In the genomic region with DNA sequence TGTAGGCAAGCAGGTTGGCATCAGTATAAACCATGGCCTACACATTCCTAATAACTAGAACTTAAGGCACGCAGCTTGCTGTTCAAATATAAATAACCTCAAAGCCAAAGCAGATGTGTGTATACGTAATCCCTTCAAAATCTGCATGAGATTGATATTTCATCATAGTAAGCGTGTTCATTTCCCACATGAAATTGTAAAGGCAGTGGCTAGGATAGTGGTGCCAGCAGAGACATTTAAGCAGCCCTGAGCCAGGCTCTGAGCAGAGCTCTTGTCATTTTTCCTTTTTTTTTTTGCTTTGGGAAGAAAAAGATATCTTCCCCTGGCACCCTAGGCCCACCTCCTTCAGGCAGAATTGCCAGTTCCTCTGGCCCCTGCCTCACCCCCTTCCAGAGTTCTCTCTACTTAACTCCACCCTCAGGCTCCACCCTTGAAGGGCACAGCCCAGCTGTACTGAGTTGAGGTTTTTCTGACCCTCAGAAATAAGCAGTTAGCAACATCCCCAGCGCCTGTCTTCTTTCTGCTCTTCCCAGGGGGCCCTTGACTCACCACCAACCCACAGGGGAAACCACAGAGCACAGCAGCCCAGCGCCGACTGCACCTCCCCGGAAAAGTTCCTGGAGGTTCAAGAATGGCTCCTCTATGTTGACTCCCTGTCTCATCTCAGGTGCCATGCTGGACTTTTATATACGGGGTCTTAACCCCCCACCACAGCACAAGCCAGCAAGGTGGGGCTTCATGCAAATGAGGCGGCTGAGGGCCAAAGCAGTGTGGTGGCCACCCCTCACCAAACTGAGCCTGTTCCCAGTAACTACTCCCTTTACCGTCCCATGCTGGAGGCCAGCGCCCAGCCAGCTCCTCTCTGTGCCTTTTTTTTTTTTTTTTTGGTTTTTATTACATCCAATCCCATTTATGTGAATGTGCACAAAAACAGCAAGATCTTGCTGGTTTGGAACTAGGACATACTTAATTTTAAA, we compare ENCODE assay signal across 8 cellular contexts.
DNase-seq lines count a peak whose midpoint lies in the region; ATAC-seq, FAIRE-seq and TF ChIP-seq lines count a peak whose summit lies in the region.

No MANE protein-coding gene starts in this region.

- peaks cover 0 to 17% (median 6%) of the 10 kb centered on the region in 4 donors for H3K4me1 ChIP-seq in Peyer's patch
- peaks cover 19% of the 10 kb centered on the region for H3K4me1 ChIP-seq in astrocyte (ENCODE audit: insufficient read depth, low read length)

- peaks cover 23% of the 10 kb centered on the region for H3K4me1 Mint-ChIP-seq in astrocyte (ENCODE audit: low read depth, unreplicated experiment)

- TF ChIP-seq CTCF in GM06990 (IDR thresholded peaks at IDR 0.05; ENCODE audit: insufficient read depth, low read length, poor library complexity, severe bottlenecking), result no peak
- no peak for TF ChIP-seq CTCF in Peyer's patch (IDR thresholded peaks at IDR 0.05)
- no peak for TF ChIP-seq CTCF in astrocyte (IDR thresholded peaks at IDR 0.05; ENCODE audit: insufficient read depth, low read depth, low read length)

- ATAC-seq in HG02610 (IDR thresholded peaks at IDR 0.05; ENCODE audit: unreplicated experiment), result peak; percentile 55

- peak overlapping the region; percentile 59 for H3K4me2 ChIP-seq in astrocyte (ENCODE audit: low read length)

- FAIRE-seq in astrocyte (lab: Jason Lieb, UNC), result peak; percentile 47

- peak overlapping the region; percentile 65 to 69 (median 67) for H3K27ac ChIP-seq in Peyer's patch
- peak overlapping the region; percentile 16 for H3K27ac ChIP-seq in astrocyte (ENCODE audit: low read depth, low read length)

- no peak overlapping the region for H3K4me3 Mint-ChIP-seq in astrocyte (ENCODE audit: unreplicated experiment)

- no peaks in the 10 kb centered on the region for H3K36me3 Mint-ChIP-seq in astrocyte (ENCODE audit: low read depth, unreplicated experiment)

- H3K36me3 ChIP-seq in GM06990 (ENCODE audit: control insufficient read depth, insufficient read depth, low read length) (no peaks in the 10 kb centered on the region), Peyer's patch (no peaks in the 10 kb centered on the region), astrocyte (ENCODE audit: insufficient read depth, low read length) (no peaks in the 10 kb centered on the region)

- peaks cover 2% of the 10 kb centered on the region for H3K9me3 Mint-ChIP-seq in astrocyte (ENCODE audit: unreplicated experiment)

- no peaks in the 10 kb centered on the region for H3K79me2 ChIP-seq in astrocyte (ENCODE audit: insufficient read depth, low read length)

- no peak overlapping the region for H3K9ac ChIP-seq in astrocyte (ENCODE audit: low read length)

- H2AFZ ChIP-seq in astrocyte (ENCODE audit: low read depth, low read length), result no peak overlapping the region

- no peaks in the 10 kb centered on the region for H4K20me1 ChIP-seq in astrocyte (ENCODE audit: insufficient read depth, low read length)

- DNase-seq in GM06990 (ENCODE audit: extremely low read depth, insufficient read length) (peak; percentile 49), Peyer's patch (peak in 2 of 3 donors; percentile 68 to 80), astrocyte (ENCODE audit: low read depth) (peak; percentile 67), non-pigmented ciliary epithelial cell (ENCODE audit: low read depth) (peak; percentile 72), GOT3 (lab: John Stamatoyannopoulos, UW) (no peak), D341Med (ENCODE audit: low spot score) (no peak), dermis blood vessel endothelial cell (no peak)

- H3K27me3 Mint-ChIP-seq in astrocyte (ENCODE audit: low read depth, unreplicated experiment), result peaks cover 2% of the 10 kb centered on the region

- no peak for TF ChIP-seq POLR2A in Peyer's patch (IDR thresholded peaks at IDR 0.05)

- no peak overlapping the region for H3K4me3 ChIP-seq in GM06990 (replicated peaks; ENCODE audit: low read depth, low read length)
- H3K4me3 ChIP-seq in Peyer's patch, result no peak overlapping the region
- H3K4me3 ChIP-seq in astrocyte (ENCODE audit: insufficient read depth, low read depth, low read length), result no peak overlapping the region

- H3K27ac Mint-ChIP-seq in astrocyte (ENCODE audit: unreplicated experiment), result peak overlapping the region; percentile 60

- H3K9me3 ChIP-seq in Peyer's patch (no peaks in the 10 kb centered on the region), astrocyte (ENCODE audit: insufficient read depth, low read depth, low read length) (no peaks in the 10 kb centered on the region)

- H3K27me3 ChIP-seq in GM06990 (replicated peaks; ENCODE audit: control insufficient read depth, insufficient read depth, low read length) (no peaks in the 10 kb centered on the region), Peyer's patch (no peaks in the 10 kb centered on the region), astrocyte (ENCODE audit: insufficient read depth, low read length) (no peaks in the 10 kb centered on the region)

Comparison
In these comparisons a context has a peak if more than half of its experiments do, and no peak if none do; other contexts are left out.
1. DNase-seq: peak in GM06990 (single experiment), Peyer's patch (2 of 3), astrocyte (single experiment) and non-pigmented ciliary epithelial cell (single experiment); none in GOT3 (single experiment), D341Med (single experiment) and dermis blood vessel endothelial cell (single experiment).